Comparison of ENCODE assay signal across 16 cellular contexts in genomic region chr13:33263484-33263883, GRCh38. TPM values are rescaled to one million over a fixed set of nuclear protein-coding genes. Genes with fewer than 3 reads are reported as not detected.
DNase-seq lines count a peak whose midpoint lies in the region; ATAC-seq and TF ChIP-seq lines count a peak whose summit lies in the region.
"Had no signal": no experiment of that assay in that cellular context is flagged by ENCODE, and none has a peak within 500 bp of the region (broad histone marks: within the 10 kb centered on the region; RNA-seq: fewer than 3 reads in every experiment).

No MANE protein-coding gene starts in this region.

- H3K27ac ChIP-seq in SK-N-SH (ENCODE audit: low read depth in 2 of 2, low read length in 1 of 2), result 0 out of 4 replicates have a peak overlapping the region, but pooled peaks of 1 of the 2 experiments have one; percentile 61
- peak overlapping the region in 8 of 10 donors; percentile 14 to 79 (median 58) for H3K27ac ChIP-seq in heart right ventricle
- H3K27ac ChIP-seq in transverse colon, result peak overlapping the region; percentile 57 to 80 (median 67)
- H3K27ac ChIP-seq in body of pancreas, result peak overlapping the region in 1 of 4 donors; percentile 33
- H3K27ac ChIP-seq: 22Rv1 had no signal

- no peak for TF ChIP-seq CTCF in SK-N-SH (IDR thresholded peaks at IDR 0.05)
- no peak for TF ChIP-seq CTCF in heart right ventricle (IDR thresholded peaks at IDR 0.05)
- no peak for TF ChIP-seq CTCF in osteocyte (IDR thresholded peaks at IDR 0.05)
- TF ChIP-seq CTCF in transverse colon (IDR thresholded peaks at IDR 0.05), result no peak
- TF ChIP-seq CTCF in body of pancreas (IDR thresholded peaks at IDR 0.05), result no peak

- no peaks in the 10 kb centered on the region for H3K9me2 ChIP-seq in SK-N-SH

- no peaks in the 10 kb centered on the region for H4K20me1 ChIP-seq in SK-N-SH (ENCODE audit: insufficient read depth)

- H3K27me3 ChIP-seq in SK-N-SH (ENCODE audit: insufficient read depth) (no peaks in the 10 kb centered on the region), heart right ventricle (no peaks in the 10 kb centered on the region), transverse colon (no peaks in the 10 kb centered on the region), body of pancreas (no peaks in the 10 kb centered on the region)

- intact Hi-C loops in heart right ventricle (cut with DNase I), result no loop called here
- intact Hi-C loops in transverse colon (cut with DNase I; ENCODE audit: low total_unique reads), result no loop called here
- intact Hi-C loops in body of pancreas (cut with DNase I), result no loop called here

- CTCF ChIA-PET in SK-N-SH (lab: Yijun Ruan, JAX), result interaction anchor here (0.7 to 1.4 kb wide), 4 partner anchors 28 to 615 kb away, joined by 3 to 4 read pairs (median 3); no protein-coding TSS in a partner anchor

- no peaks in the 10 kb centered on the region for H3K9me3 Mint-ChIP-seq in osteocyte (ENCODE audit: unreplicated experiment)
- H3K9me3 Mint-ChIP-seq: activated naive CD8-positive, alpha-beta T cell treated with anti-CD3 and anti-CD28 coated beads for 36 hours; stimulated activated naive CD8-positive, alpha-beta T cell treated with anti-CD3 and anti-CD28 coated beads, Interleukin-15, amount 100 ng/mL, for 72 hours had no signal

- 0 out of 2 replicates have a peak overlapping the region, but pooled peaks have one; percentile 7 for H3K4me2 ChIP-seq in SK-N-SH

- H3F3A ChIP-seq in SK-N-SH (replicated peaks; ENCODE audit: insufficient read depth), result peaks cover 10% of the 10 kb centered on the region

- ATAC-seq in SK-N-SH treated with all-trans-retinoic acid at 6 μM for 48 hours (no peak), heart right ventricle (peak in 3 of 8 donors; percentile 50 to 76 (median 55)), body of pancreas (no peak)
- ATAC-seq: sciatic nerve; stimulated activated naive CD8-positive, alpha-beta T cell treated with anti-CD3 and anti-CD28 coated beads, Interleukin-15, amount 100 ng/mL, for 72 hours had no signal

- H3K36me3 ChIP-seq in SK-N-SH (replicated peaks in 1 of 2; ENCODE audit: control insufficient read depth in 1 of 2, insufficient read depth in 2 of 2, low read length in 1 of 2) (no peaks in the 10 kb centered on the region), heart right ventricle (peaks cover 0 to 2% (median 0%) of the 10 kb centered on the region in 9 donors), transverse colon (no peaks in the 10 kb centered on the region), body of pancreas (replicated peaks in 1 of 2; ENCODE audit: insufficient read depth in 1 of 2, low read depth in 2 of 2) (no peaks in the 10 kb centered on the region)

- no peak for TF ChIP-seq EP300 in SK-N-SH (IDR thresholded peaks at IDR 0.05; ENCODE audit: borderline replicate concordance in 1 of 2, low read depth in 1 of 2, low read length in 1 of 2)
- no peak for TF ChIP-seq EP300 in transverse colon (IDR thresholded peaks at IDR 0.05; ENCODE audit: low read depth)

- no peaks in the 10 kb centered on the region for H3K27me3 Mint-ChIP-seq in osteocyte (ENCODE audit: unreplicated experiment)
- H3K27me3 Mint-ChIP-seq: activated naive CD8-positive, alpha-beta T cell treated with anti-CD3 and anti-CD28 coated beads for 36 hours; stimulated activated naive CD8-positive, alpha-beta T cell treated with anti-CD3 and anti-CD28 coated beads, Interleukin-15, amount 100 ng/mL, for 72 hours had no signal

- H3K4me1 ChIP-seq in SK-N-SH (ENCODE audit: control insufficient read depth in 1 of 2, insufficient read depth in 2 of 2, low read depth in 1 of 2, low read length in 1 of 2), result peaks cover 10 to 54% of the 10 kb centered on the region in 2 experiments; a peak in 2 of 4 replicates
- H3K4me1 ChIP-seq in heart right ventricle, result peaks cover 20 to 97% (median 86%) of the 10 kb centered on the region in 9 donors
- peaks cover 26 to 74% (median 35%) of the 10 kb centered on the region in 4 donors for H3K4me1 ChIP-seq in transverse colon
- H3K4me1 ChIP-seq in body of pancreas, result peaks cover 73% of the 10 kb centered on the region

- H2AFZ ChIP-seq in SK-N-SH (ENCODE audit: low read depth), result no peak overlapping the region

- H3K9me3 ChIP-seq in SK-N-SH (no peaks in the 10 kb centered on the region), heart right ventricle (no peaks in the 10 kb centered on the region), transverse colon (no peaks in the 10 kb centered on the region), body of pancreas (no peaks in the 10 kb centered on the region)

- no peak for DNase-seq in SK-N-SH
- no peak for DNase-seq in heart right ventricle
- no peak for DNase-seq in osteocyte (ENCODE audit: extremely low spot score, unreplicated experiment)
- DNase-seq in transverse colon, result no peak
- no peak for DNase-seq in body of pancreas
- no peak for DNase-seq in AG20443 (ENCODE audit: low spot score)
- DNase-seq in NCI-H2227 (lab: John Stamatoyannopoulos, UW; ENCODE audit: unreplicated experiment), result no peak
- DNase-seq: activated CD4-positive, alpha-beta T cell treated with anti-CD3 and anti-CD28 coated beads for 1 hour; activated naive CD8-positive, alpha-beta T cell treated with anti-CD3 and anti-CD28 coated beads for 36 hours; Karpas-422; NCI-H2107; stimulated activated CD4-positive, alpha-beta T cell treated with anti-CD3 and anti-CD28 coated beads, Interleukin-2, amount 100 ng/mL, for 24 hours; stimulated activated naive CD8-positive, alpha-beta T cell treated with anti-CD3 and anti-CD28 coated beads, Interleukin-15, amount 100 ng/mL, for 72 hours had no signal

- no peak overlapping the region for H3K4me3 Mint-ChIP-seq in osteocyte (ENCODE audit: unreplicated experiment)
- H3K4me3 Mint-ChIP-seq: activated naive CD8-positive, alpha-beta T cell treated with anti-CD3 and anti-CD28 coated beads for 36 hours; stimulated activated naive CD8-positive, alpha-beta T cell treated with anti-CD3 and anti-CD28 coated beads, Interleukin-15, amount 100 ng/mL, for 72 hours had no signal

- TF ChIP-seq POLR2A in transverse colon (IDR thresholded peaks at IDR 0.05) (no peak), body of pancreas (IDR thresholded peaks at IDR 0.05) (no peak)

- peaks cover 28% of the 10 kb centered on the region for H3K36me3 Mint-ChIP-seq in osteocyte (ENCODE audit: unreplicated experiment)
- H3K36me3 Mint-ChIP-seq: activated naive CD8-positive, alpha-beta T cell treated with anti-CD3 and anti-CD28 coated beads for 36 hours had no signal

- peaks cover 90% of the 10 kb centered on the region for H3K4me1 Mint-ChIP-seq in osteocyte (ENCODE audit: unreplicated experiment)
- H3K4me1 Mint-ChIP-seq: activated naive CD8-positive, alpha-beta T cell treated with anti-CD3 and anti-CD28 coated beads for 36 hours; stimulated activated naive CD8-positive, alpha-beta T cell treated with anti-CD3 and anti-CD28 coated beads, Interleukin-15, amount 100 ng/mL, for 72 hours had no signal

- POLR2A ChIA-PET in SK-N-SH (lab: Yijun Ruan, JAX), result no interaction called here

- H3K4me3 ChIP-seq in SK-N-SH (ENCODE audit: low read depth in 2 of 2, low read length in 1 of 2) (no peak overlapping the region), heart right ventricle (no peak overlapping the region), transverse colon (no peak overlapping the region), body of pancreas (no peak overlapping the region)

- in situ Hi-C loops in transverse colon (cut with MboI; ENCODE audit: low pct_ligation_motif_present in 1 of 4, low pct_unique_long_range_greater_than_20kb in 1 of 4, low sequenced_read_pairs in 3 of 4), result no loop called here

- H3K27ac Mint-ChIP-seq in osteocyte (ENCODE audit: unreplicated experiment), result peak overlapping the region; percentile 66
- H3K27ac Mint-ChIP-seq: activated naive CD8-positive, alpha-beta T cell treated with anti-CD3 and anti-CD28 coated beads for 36 hours had no signal

- no peak for TF ChIP-seq RAD21 in SK-N-SH (IDR thresholded peaks at IDR 0.05; ENCODE audit: low read length)

- WGBS in SK-N-SH (ENCODE audit: low lambda C conversion rate), result 80% methylated on average over 5 of the region's 5 CpGs
- WGBS in heart right ventricle, 2 donors, result 50 to 65% methylated on average over 5 of the region's 5 CpGs
- 72 to 76% methylated on average over 5 of the region's 5 CpGs for WGBS in transverse colon (ENCODE audit: low coverage in 1 of 2), 2 donors
- 79% methylated on average over 5 of the region's 5 CpGs for WGBS in body of pancreas, 2 donors

- H3K9ac ChIP-seq in SK-N-SH, result no peak overlapping the region

- H3K79me2 ChIP-seq in SK-N-SH (ENCODE audit: insufficient read depth), result peaks cover 82% of the 10 kb centered on the region

TF ChIP-seq in SK-N-SH, 30 proteins besides CTCF, POLR2A, EP300 and RAD21 (continues in another document):
- TF ChIP-seq FOXM1 (IDR thresholded peaks at IDR 0.05; ENCODE audit: low read depth) (no peak), USF2 (IDR thresholded peaks at IDR 0.05; ENCODE audit: borderline replicate concordance, low read depth, low read length) (no peak), GABPA (IDR thresholded peaks at IDR 0.05; ENCODE audit: low read depth) (no peak), RFX5 (IDR thresholded peaks at IDR 0.05; ENCODE audit: low read length) (no peak)

TF ChIP-seq in SK-N-SH treated with all-trans-retinoic acid at 6 μM for 48 hours, 23 proteins besides CTCF, POLR2A, EP300 and RAD21:
- TF ChIP-seq ZNF70 (CRISPR knock-in tag; IDR thresholded peaks at IDR 0.05), result no peak
- no peak for TF ChIP-seq ZFP30 (CRISPR knock-in tag; IDR thresholded peaks at IDR 0.05)
- TF ChIP-seq RARB (CRISPR knock-in tag; IDR thresholded peaks at IDR 0.05), result no peak
- TF ChIP-seq, protein P1, sequence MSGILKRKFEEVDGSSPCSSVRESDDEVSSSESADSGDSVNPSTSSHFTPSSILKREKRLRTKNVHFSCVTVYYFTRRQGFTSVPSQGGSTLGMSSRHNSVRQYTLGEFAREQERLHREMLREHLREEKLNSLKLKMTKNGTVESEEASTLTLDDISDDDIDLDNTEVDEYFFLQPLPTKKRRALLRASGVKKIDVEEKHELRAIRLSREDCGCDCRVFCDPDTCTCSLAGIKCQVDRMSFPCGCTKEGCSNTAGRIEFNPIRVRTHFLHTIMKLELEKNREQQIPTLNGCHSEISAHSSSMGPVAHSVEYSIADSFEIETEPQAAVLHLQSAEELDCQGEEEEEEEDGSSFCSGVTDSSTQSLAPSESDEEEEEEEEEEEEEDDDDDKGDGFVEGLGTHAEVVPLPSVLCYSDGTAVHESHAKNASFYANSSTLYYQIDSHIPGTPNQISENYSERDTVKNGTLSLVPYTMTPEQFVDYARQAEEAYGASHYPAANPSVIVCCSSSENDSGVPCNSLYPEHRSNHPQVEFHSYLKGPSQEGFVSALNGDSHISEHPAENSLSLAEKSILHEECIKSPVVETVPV (CRISPR knock-in tag; IDR thresholded peaks at IDR 0.05), result no peak
- TF ChIP-seq CSDC2 (CRISPR knock-in tag; IDR thresholded peaks at IDR 0.05), result no peak
- TF ChIP-seq GLIS3 (CRISPR knock-in tag; IDR thresholded peaks at IDR 0.05), result no peak

RNA-seq across cellular contexts. Expression of gene STARD13, which starts 22.1 kb away (rescaled TPM):
- polyA plus RNA-seq in SK-N-SH (2012; rRNA removed) (5.7 and 6.6 TPM in 2 replicates), heart right ventricle (10 to 100 TPM in 1 of 2 donors, 1 to 10 TPM in 1; 7.1 to 15.2 TPM)
- polyA plus RNA-seq in SK-N-SH (2012; cell fraction: cytosol; rRNA removed), result 4.8 TPM in 2 replicates
- 11.0 and 14.0 TPM in 2 replicates for polyA plus RNA-seq in SK-N-SH (2012; cell fraction: nucleus; rRNA removed)
- total RNA-seq in heart right ventricle (10 to 100 TPM; 18.2 to 38.3 (median 28.5) TPM), osteocyte (64.8 and 72.0 TPM in 2 replicates), transverse colon (100 to 1,000 TPM in 1 of 4 donors, 10 to 100 TPM in 3; 18.1 to 107 (median 41.5) TPM), body of pancreas (10 to 100 TPM; 18.9 to 29.7 TPM)
